In genomic region chr17:60525347-60525623, GRCh38 we compare ENCODE assay signal across 8 cellular contexts. TPM values are rescaled to one million over a fixed set of nuclear protein-coding genes. Genes with fewer than 3 reads are reported as not detected.
A peak's percentile ranks its signal among the peaks of the same experiment; 100 is the strongest.
DNase-seq lines count a peak whose midpoint lies in the region; TF ChIP-seq lines count a peak whose summit lies in the region.

No MANE protein-coding gene starts in this region.

- H3K4me1 Mint-ChIP-seq in nephron progenitor cell = peaks cover 32% of the 10 kb centered on the region

- H3K4me3 Mint-ChIP-seq in nephron progenitor cell = peak overlapping the region; percentile 94

- TF ChIP-seq CTCF in epithelial cell of proximal tubule (conservative IDR thresholded peaks at IDR 0.05; ENCODE audit: low read depth, low read length) (no peak), nephron progenitor cell (IDR thresholded peaks at IDR 0.05) (no peak), GM20000 (IDR thresholded peaks at IDR 0.05; ENCODE audit: extremely low read depth, missing control alignments) (no peak)

- peaks cover 21% of the 10 kb centered on the region for H3K9me3 Mint-ChIP-seq in nephron progenitor cell

- H3K27ac Mint-ChIP-seq in nephron progenitor cell = peak overlapping the region; percentile 89

- no peaks in the 10 kb centered on the region for H3K27me3 Mint-ChIP-seq in nephron progenitor cell (ENCODE audit: low read depth, poor library complexity)

- in situ Hi-C loops in G401 (cut with HindIII; ENCODE audit: low sequenced_read_pairs) = no loop called here

- H3K4me3 ChIP-seq in epithelial cell of proximal tubule (ENCODE audit: low read depth, low read length) = peak overlapping the region; percentile 97

- DNase-seq in SIG-M5 treated with dmso at 0.1 percent for 504 hours (lab: John Stamatoyannopoulos, UW; ENCODE audit: unreplicated experiment) (peak; percentile 81), SIG-M5 (lab: John Stamatoyannopoulos, UW) (no peak), RPMI7951 (ENCODE audit: low read depth) (peak; percentile 9), epithelial cell of proximal tubule (ENCODE audit: low read depth) (no peak), nephron progenitor cell (no peak), G401 (ENCODE audit: low spot score) (no peak), GM20000 (ENCODE audit: low spot score) (no peak), NCI-H1092 treated with DMSO at 0.1 percent for 48 hours (lab: John Stamatoyannopoulos, UW) (no peak)

- H3K36me3 Mint-ChIP-seq in nephron progenitor cell (ENCODE audit: low read depth) = peaks cover 42% of the 10 kb centered on the region

RNA-seq across cellular contexts. Expression of gene APPBP2, which starts 0.8 kb away (rescaled TPM):
- 18.7 and 20.3 TPM in 2 replicates for total RNA-seq in RPMI7951 (2014; rRNA removed; shearing (Covaris generic))
- total RNA-seq in epithelial cell of proximal tubule = 14.5 and 16.5 TPM in 2 replicates
- 32.7 and 34.7 TPM in 2 replicates for total RNA-seq in G401 (2014; rRNA removed; shearing (Covaris generic))

Comparison
In these comparisons a context has a peak if more than half of its experiments do, and no peak if none do; other contexts are left out.
1. DNase-seq: peak in SIG-M5 treated with dmso at 0.1 percent for 504 hours (single experiment) and RPMI7951 (single experiment); none in SIG-M5 (single experiment), epithelial cell of proximal tubule (single experiment), nephron progenitor cell (single experiment), G401 (single experiment), GM20000 (single experiment) and NCI-H1092 treated with DMSO at 0.1 percent for 48 hours (single experiment).